12 cellular contexts compared by ENCODE assay signal in genomic region chr4:185480016-185480732, GRCh38. TPM values are rescaled to one million over a fixed set of nuclear protein-coding genes. Genes with fewer than 3 reads are reported as not detected.
DNase-seq lines count a peak whose midpoint lies in the region; ATAC-seq and TF ChIP-seq lines count a peak whose summit lies in the region.
"Had no signal": no experiment of that assay in that cellular context is flagged by ENCODE, and none has a peak within 500 bp of the region (broad histone marks: within the 10 kb centered on the region; RNA-seq: fewer than 3 reads in every experiment).

No MANE protein-coding gene starts in this region.

- H3K4me1 Mint-ChIP-seq in mesothelial cell of epicardium = no peaks in the 10 kb centered on the region

- DNase-seq in left lung (no peak), mesothelial cell of epicardium (ENCODE audit: low spot score in 2 of 2, unreplicated experiment in 2 of 2) (no peak), A172 (ENCODE audit: low spot score) (no peak), NCI-H345 (lab: John Stamatoyannopoulos, UW) (no peak), HCEC 1CT (no peak)
- DNase-seq: activated CD8-positive, alpha-beta memory T cell treated with anti-CD3 and anti-CD28 coated beads, Interleukin-2, amount 50 U/mL, for 4 hours; KG1 had no signal

- H3K4me1 ChIP-seq in left lung = no peaks in the 10 kb centered on the region

- peak; percentile 44 for ATAC-seq in GM19023 (IDR thresholded peaks at IDR 0.05; ENCODE audit: unreplicated experiment)
- peak; percentile 28 for ATAC-seq in GM21529 (IDR thresholded peaks at IDR 0.05; ENCODE audit: unreplicated experiment)
- peak; percentile 11 for ATAC-seq in HG03135 (IDR thresholded peaks at IDR 0.05; ENCODE audit: unreplicated experiment)
- ATAC-seq in left lung = peak; percentile 46

- peaks cover 61% of the 10 kb centered on the region for H3K27me3 Mint-ChIP-seq in mesothelial cell of epicardium (ENCODE audit: low read depth)

- H3K9me3 ChIP-seq in left lung = no peaks in the 10 kb centered on the region
- H3K9me3 ChIP-seq: gastroesophageal sphincter, neutrophil had no signal

- no peaks in the 10 kb centered on the region for H3K27me3 ChIP-seq in left lung
- H3K27me3 ChIP-seq: gastroesophageal sphincter had no signal

- H3K36me3 Mint-ChIP-seq in mesothelial cell of epicardium = no peaks in the 10 kb centered on the region

- TF ChIP-seq CTCF in left lung (IDR thresholded peaks at IDR 0.05) = no peak
- no peak for TF ChIP-seq CTCF in mesothelial cell of epicardium (IDR thresholded peaks at IDR 0.05; ENCODE audit: unreplicated experiment)

- no peak overlapping the region for H3K4me3 Mint-ChIP-seq in mesothelial cell of epicardium

- H3K36me3 ChIP-seq in left lung = no peaks in the 10 kb centered on the region
- H3K36me3 ChIP-seq: gastroesophageal sphincter, neutrophil had no signal

- peaks cover 9% of the 10 kb centered on the region for H3K9me3 Mint-ChIP-seq in mesothelial cell of epicardium

- H3K4me3 ChIP-seq in left lung = no peak overlapping the region
- H3K4me3 ChIP-seq: gastroesophageal sphincter had no signal

- H3K27ac ChIP-seq in left lung = no peak overlapping the region
- H3K27ac ChIP-seq: gastroesophageal sphincter, neutrophil had no signal

- no peak overlapping the region for H3K27ac Mint-ChIP-seq in mesothelial cell of epicardium

- intact Hi-C loops in left lung (cut with DNase I) = no loop called here

RNA-seq across cellular contexts. Expression of gene CCDC110, which starts 8.6 kb away (rescaled TPM):
- total RNA-seq in left lung (1 to 10 TPM; 1.3 to 2.1 TPM), mesothelial cell of epicardium (0.84 to 2.0 TPM (median 1.0 TPM) in 3 replicates)
- 2.3 and 5.3 TPM in 2 replicates for total RNA-seq in A172 (2014; rRNA removed; shearing (Covaris generic))

RNA-seq across cellular contexts. Expression of gene UFSP2, which starts 54.4 kb away (rescaled TPM):
- total RNA-seq in left lung = 10 to 100 TPM; 20.1 to 28.4 TPM
- total RNA-seq in mesothelial cell of epicardium = 30.6 to 37.2 TPM (median 36.1 TPM) in 3 replicates
- 46.8 and 52.6 TPM in 2 replicates for total RNA-seq in A172 (2014; rRNA removed; shearing (Covaris generic))

RNA-seq across cellular contexts. Expression of gene PDLIM3, which starts 55.1 kb away (rescaled TPM):
- total RNA-seq in left lung (10 to 100 TPM; 33.6 to 43.1 TPM), mesothelial cell of epicardium (8.4 to 11.2 TPM (median 9.2 TPM) in 3 replicates)
- 6.0 and 10.3 TPM in 2 replicates for total RNA-seq in A172 (2014; rRNA removed; shearing (Covaris generic))
